Comparison of ENCODE assay signal across 7 cellular contexts in genomic region chr10:124640538-124641231, GRCh38.
DNase-seq lines count a peak whose midpoint lies in the region; TF ChIP-seq lines count a peak whose summit lies in the region.

No MANE protein-coding gene starts in this region.

- H3K36me3 Mint-ChIP-seq in Caco-2 (ENCODE audit: insufficient read depth, unreplicated experiment), result no peaks in the 10 kb centered on the region

- H3K9me3 Mint-ChIP-seq in Caco-2 (ENCODE audit: unreplicated experiment), result no peaks in the 10 kb centered on the region

- H3K27ac ChIP-seq in HL-60 (replicated peaks) (peak overlapping the region; percentile 93), mammary epithelial cell (ENCODE audit: insufficient read depth, low read depth, low read length) (no peak overlapping the region), neuronal stem cell (replicated peaks; ENCODE audit: low read length) (peak overlapping the region; percentile 18)

- H4K8ac ChIP-seq in neuronal stem cell (ENCODE audit: low read depth, low read length), result no peak overlapping the region

- H3K23ac ChIP-seq in neuronal stem cell (ENCODE audit: low read depth, low read length, poor library complexity), result no peak overlapping the region

- DNase-seq in GM20000 (ENCODE audit: low spot score) (peak; percentile 71), HL-60 (ENCODE audit: low read depth in 1 of 2, low spot score in 1 of 2) (peak; percentile 42 to 81), mammary epithelial cell (peak; percentile 49), neuronal stem cell (ENCODE audit: low spot score) (peak; percentile 45), Caco-2 (no peak), RKO (ENCODE audit: low spot score) (no peak)
- no peak for DNase-seq in stimulated activated naive CD4-positive, alpha-beta T cell (lab: John Stamatoyannopoulos, UW)

- H2AK5ac ChIP-seq in neuronal stem cell (ENCODE audit: low read depth, low read length), result peak overlapping the region; percentile 86

- intact Hi-C loops in mammary epithelial cell (cut with micrococcal nuclease), result no loop called here
- intact Hi-C loops in Caco-2 (cut with micrococcal nuclease; ENCODE audit: unreplicated experiment), result no loop called here

- in situ Hi-C loops in mammary epithelial cell (cut with MboI; ENCODE audit: low sequenced_read_pairs in 2 of 2), result loop anchor here in 1 of 2 donors (25.0 kb wide), 1 partner anchor 97 kb away; the partner anchor contains the start of gene FAM53B

- H3K4me1 Mint-ChIP-seq in Caco-2 (ENCODE audit: low read depth, unreplicated experiment), result no peaks in the 10 kb centered on the region

- 52% methylated on average over 13 of the region's 20 CpGs for WGBS in mammary epithelial cell (ENCODE audit: low coverage, missing lambda C conversion rate)
- no CpG with 5 or more reads among the region's 20 CpGs for WGBS in neuronal stem cell (ENCODE audit: extremely low coverage in 2 of 2, insufficient read length in 2 of 2, insufficient replicate concordance in 1 of 2), 2 donors

- H3K4me3 ChIP-seq in HL-60 (replicated peaks; ENCODE audit: insufficient read depth, low read length) (no peak overlapping the region), mammary epithelial cell (replicated peaks in 1 of 3; ENCODE audit: insufficient read depth in 1 of 3, low read depth in 2 of 3, low read length in 3 of 3) (no peak overlapping the region), neuronal stem cell (ENCODE audit: low read length in 2 of 2) (no peak overlapping the region), Caco-2 (ENCODE audit: low read depth, low read length) (no peak overlapping the region)

- H3K4ac ChIP-seq in neuronal stem cell (ENCODE audit: low read length), result no peak overlapping the region

- CTCF ChIA-PET in mammary epithelial cell (lab: Charles Lee; ENCODE audit: low non-redundant PET) (no interaction called here), Caco-2 (lab: Charles Lee) (no interaction called here)

- peak overlapping the region; percentile 34 for H3K18ac ChIP-seq in neuronal stem cell (ENCODE audit: low read length)

- H3K79me1 ChIP-seq in neuronal stem cell (ENCODE audit: low read depth, low read length), result peaks cover 11% of the 10 kb centered on the region

- H3K4me2 ChIP-seq in mammary epithelial cell (ENCODE audit: insufficient read depth, low read depth, low read length) (no peak overlapping the region), neuronal stem cell (ENCODE audit: insufficient read depth, low read length, poor library complexity, severe bottlenecking) (no peak overlapping the region)

- H3K4me1 ChIP-seq in mammary epithelial cell (ENCODE audit: insufficient read depth, low read length) (peaks cover 20% of the 10 kb centered on the region), neuronal stem cell (ENCODE audit: control insufficient read depth in 2 of 2, insufficient read depth in 1 of 2, low read depth in 1 of 2, low read length in 2 of 2) (peaks cover 29 to 48% of the 10 kb centered on the region in 2 donors), Caco-2 (no peaks in the 10 kb centered on the region)

- peak overlapping the region; percentile 19 for H2BK5ac ChIP-seq in neuronal stem cell (ENCODE audit: low read length)

- BruUV-seq in mammary epithelial cell (replicated peaks; lab: Mats Ljungman, UMichigan) (no TSS peak), Caco-2 (replicated peaks; lab: Mats Ljungman, UMichigan) (no TSS peak)

- no peak overlapping the region for H3K27ac Mint-ChIP-seq in Caco-2 (ENCODE audit: unreplicated experiment)

- dilution Hi-C loops in mammary epithelial cell (cut with HindIII; ENCODE audit: low sequenced_read_pairs), result no loop called here

- no peaks in the 10 kb centered on the region for H4K20me1 ChIP-seq in mammary epithelial cell (ENCODE audit: insufficient read depth, low read length)

- H3K27me3 ChIP-seq in HL-60 (ENCODE audit: insufficient read depth, poor library complexity, severe bottlenecking) (no peaks in the 10 kb centered on the region), mammary epithelial cell (ENCODE audit: insufficient read depth, low read length) (no peaks in the 10 kb centered on the region), neuronal stem cell (ENCODE audit: control insufficient read depth in 3 of 3, insufficient read depth in 3 of 3, low read depth in 1 of 3, low read length in 3 of 3) (no peaks in the 10 kb centered on the region), Caco-2 (replicated peaks; ENCODE audit: control insufficient read depth, insufficient read depth, low read length) (no peaks in the 10 kb centered on the region)

- peaks cover 40% of the 10 kb centered on the region for H3K79me2 ChIP-seq in mammary epithelial cell (ENCODE audit: insufficient read depth, low read length)

- H2BK120ac ChIP-seq in neuronal stem cell (ENCODE audit: low read depth, low read length), result no peak overlapping the region

- no peaks in the 10 kb centered on the region for H3K27me3 Mint-ChIP-seq in Caco-2 (ENCODE audit: insufficient read depth, unreplicated experiment)

- no peak overlapping the region for H3K14ac ChIP-seq in neuronal stem cell (ENCODE audit: low read length)

- no peaks in the 10 kb centered on the region for H3K9me3 ChIP-seq in mammary epithelial cell (replicated peaks; ENCODE audit: insufficient read depth, low read length)
- no peaks in the 10 kb centered on the region for H3K9me3 ChIP-seq in neuronal stem cell (replicated peaks in 1 of 2; ENCODE audit: control insufficient read depth in 2 of 2, insufficient read depth in 1 of 2, low read depth in 1 of 2, low read length in 2 of 2)
- no peaks in the 10 kb centered on the region for H3K9me3 ChIP-seq in Caco-2

- H2AFZ ChIP-seq in mammary epithelial cell (ENCODE audit: low read depth, low read length) (no peak overlapping the region), neuronal stem cell (ENCODE audit: low read length) (no peak overlapping the region)

- H3K36me3 ChIP-seq in mammary epithelial cell (ENCODE audit: insufficient read depth, low read length), result no peaks in the 10 kb centered on the region
- peaks cover 2 to 10% of the 10 kb centered on the region in 2 donors for H3K36me3 ChIP-seq in neuronal stem cell (replicated peaks in 1 of 2; ENCODE audit: control insufficient read depth in 2 of 2, insufficient read depth in 2 of 2, low read length in 2 of 2)
- no peaks in the 10 kb centered on the region; the same call in 1 of the 2 replicates for H3K36me3 ChIP-seq in Caco-2 (ENCODE audit: control insufficient read depth, insufficient read depth, low read length)

- H3K9ac ChIP-seq in mammary epithelial cell (ENCODE audit: insufficient read depth, low read length) (no peak overlapping the region), neuronal stem cell (ENCODE audit: low read depth, low read length, poor library complexity) (no peak overlapping the region)

- no peak for TF ChIP-seq CTCF in GM20000 (IDR thresholded peaks at IDR 0.05; ENCODE audit: extremely low read depth, missing control alignments)
- no peak for TF ChIP-seq CTCF in HL-60 (IDR thresholded peaks at IDR 0.05; ENCODE audit: insufficient read depth, low read length)
- no peak for TF ChIP-seq CTCF in mammary epithelial cell (conservative IDR thresholded peaks at IDR 0.05 in 1 of 2, IDR thresholded peaks at IDR 0.05 in 1 of 2; ENCODE audit: extremely low read depth in 1 of 2, insufficient read depth in 1 of 2, low read depth in 1 of 2, low read length in 2 of 2)
- TF ChIP-seq CTCF in Caco-2 (IDR thresholded peaks at IDR 0.05; ENCODE audit: insufficient read depth in 1 of 2, low read depth in 1 of 2, low read length in 1 of 2, severe bottlenecking in 1 of 2, unreplicated experiment in 1 of 2), result no peak

- H3K4me3 Mint-ChIP-seq in Caco-2 (ENCODE audit: unreplicated experiment), result no peak overlapping the region

- no peak overlapping the region for H2BK15ac ChIP-seq in neuronal stem cell (ENCODE audit: low read length)

- H4K91ac ChIP-seq in neuronal stem cell (ENCODE audit: low read depth, low read length, poor library complexity), result no peak overlapping the region

- POLR2A ChIA-PET in Caco-2 (lab: Charles Lee), result no interaction called here

- peak overlapping the region; percentile 12 for H2BK12ac ChIP-seq in neuronal stem cell (ENCODE audit: low read length)

Comparison
In these comparisons a context has a peak if more than half of its experiments do, and no peak if none do; other contexts are left out.
1. DNase-seq: peak in GM20000 (single experiment), HL-60 (2 of 2), mammary epithelial cell (single experiment) and neuronal stem cell (single experiment); none in Caco-2 (0 of 2), stimulated activated naive CD4-positive, alpha-beta T cell (0 of 6) and RKO (single experiment).